14 cellular contexts compared by ENCODE assay signal in genomic region chr13:110239280-110240120, GRCh38.
DNase-seq lines count a peak whose midpoint lies in the region; ATAC-seq and TF ChIP-seq lines count a peak whose summit lies in the region.
"Had no signal": no experiment of that assay in that cellular context is flagged by ENCODE, and none has a peak within 500 bp of the region (broad histone marks: within the 10 kb centered on the region; RNA-seq: fewer than 3 reads in every experiment).

No MANE protein-coding gene starts in this region.

- CTCF ChIA-PET in AG04450 (lab: Charles Lee) = interaction anchor here (0.6 to 2.8 kb wide), 4 partner anchors 8 to 216 kb away, joined by 3 to 21 read pairs (median 6); no protein-coding TSS in a partner anchor

- H3K36me3 ChIP-seq in esophagus muscularis mucosa = peaks cover 0 to 26% (median 17%) of the 10 kb centered on the region in 4 donors
- peaks cover 0 to 26% (median 0%) of the 10 kb centered on the region in 4 donors for H3K36me3 ChIP-seq in sigmoid colon

- H3K27me3 ChIP-seq in AG04450 (ENCODE audit: control insufficient read depth, insufficient read depth, low read length) (no peaks in the 10 kb centered on the region), esophagus muscularis mucosa (no peaks in the 10 kb centered on the region), sigmoid colon (no peaks in the 10 kb centered on the region)

- peak overlapping the region; percentile 21 for H3K27ac ChIP-seq in AG04450 (ENCODE audit: low read depth, low read length)
- peak overlapping the region; percentile 74 to 86 (median 83) for H3K27ac ChIP-seq in esophagus muscularis mucosa (replicated peaks in 1 of 4)
- H3K27ac ChIP-seq in sigmoid colon = peak overlapping the region; percentile 71 to 97 (median 82)

- POLR2A ChIA-PET in AG04450 (lab: Yijun Ruan, JAX) = no interaction called here

- no peak for DNase-seq in AG04450 (ENCODE audit: low read depth, low spot score)
- peak; percentile 22 for DNase-seq in NAMALWA (ENCODE audit: low spot score)
- DNase-seq in esophagus muscularis mucosa (ENCODE audit: extremely low spot score) = peak; percentile 53
- no peak for DNase-seq in sigmoid colon
- DNase-seq in H4 (ENCODE audit: low spot score) = no peak
- no peak for DNase-seq in activated naive CD4-positive, alpha-beta T cell treated with Interleukin-2 at 50 U/mL for 16 hours
- DNase-seq: COR-L47; midbrain; NCI-H1092; NK-92 treated with Interleukin-12 subunit alpha and Interleukin-12 subunit beta, amount 100 ng/mL, for 24 hours; nucleus accumbens had no signal

- TF ChIP-seq POLR2A in esophagus muscularis mucosa (IDR thresholded peaks at IDR 0.05; ENCODE audit: low read depth) (no peak), sigmoid colon (IDR thresholded peaks at IDR 0.05) (no peak)

- ATAC-seq in HG02970 (IDR thresholded peaks at IDR 0.05; ENCODE audit: low FRiP score, unreplicated experiment) = no peak
- no peak for ATAC-seq in HG02763 (IDR thresholded peaks at IDR 0.05; ENCODE audit: unreplicated experiment)
- ATAC-seq: GM12878 had no signal

- no peak overlapping the region for H3K4me3 ChIP-seq in AG04450 (ENCODE audit: low read depth, low read length)
- no peak overlapping the region for H3K4me3 ChIP-seq in esophagus muscularis mucosa
- H3K4me3 ChIP-seq in sigmoid colon = no peak overlapping the region
- H3K4me3 ChIP-seq: GM12878 had no signal

- TF ChIP-seq EP300 in esophagus muscularis mucosa (IDR thresholded peaks at IDR 0.05) (no peak), sigmoid colon (IDR thresholded peaks at IDR 0.05) (no peak)

- H3K9me3 ChIP-seq in AG04450 (ENCODE audit: control insufficient read depth, insufficient read depth, low read length) (no peaks in the 10 kb centered on the region; the same call in 1 of the 2 replicates), esophagus muscularis mucosa (no peaks in the 10 kb centered on the region), sigmoid colon (no peaks in the 10 kb centered on the region)

- 54% methylated on average over 5 of the region's 5 CpGs for WGBS in esophagus muscularis mucosa
- WGBS in sigmoid colon, 2 donors = 44 to 52% methylated on average over 5 of the region's 5 CpGs

- TF ChIP-seq CTCF in AG04450 (IDR thresholded peaks at IDR 0.05; ENCODE audit: low read depth, low read length) = no peak
- TF ChIP-seq CTCF in esophagus muscularis mucosa (IDR thresholded peaks at IDR 0.05) = no peak
- TF ChIP-seq CTCF in sigmoid colon (IDR thresholded peaks at IDR 0.05) = no peak

- intact Hi-C loops in esophagus muscularis mucosa (cut with DNase I) (no loop called here), sigmoid colon (cut with DNase I) (loop anchor here (5.0 kb wide), 2 partner anchors 53 to 68 kb away; partner anchors contain the start of genes COL4A1 and COL4A2)

- peaks cover 74 to 83% (median 78%) of the 10 kb centered on the region in 4 donors for H3K4me1 ChIP-seq in esophagus muscularis mucosa
- peaks cover 0 to 86% (median 75%) of the 10 kb centered on the region in 4 donors for H3K4me1 ChIP-seq in sigmoid colon

Comparison
In these comparisons a context has a peak if more than half of its experiments do, and no peak if none do; other contexts are left out.
1. DNase-seq: peak in NAMALWA (single experiment) and esophagus muscularis mucosa (single experiment); none in AG04450 (single experiment), sigmoid colon (single experiment), H4 (single experiment) and activated naive CD4-positive, alpha-beta T cell treated with Interleukin-2 at 50 U/mL for 16 hours (single experiment).
2. H3K27ac ChIP-seq: peak in every context shown above with its lines; median percentile 83 in esophagus muscularis mucosa; 82 in sigmoid colon; 21 in AG04450.